In the genomic region with DNA sequence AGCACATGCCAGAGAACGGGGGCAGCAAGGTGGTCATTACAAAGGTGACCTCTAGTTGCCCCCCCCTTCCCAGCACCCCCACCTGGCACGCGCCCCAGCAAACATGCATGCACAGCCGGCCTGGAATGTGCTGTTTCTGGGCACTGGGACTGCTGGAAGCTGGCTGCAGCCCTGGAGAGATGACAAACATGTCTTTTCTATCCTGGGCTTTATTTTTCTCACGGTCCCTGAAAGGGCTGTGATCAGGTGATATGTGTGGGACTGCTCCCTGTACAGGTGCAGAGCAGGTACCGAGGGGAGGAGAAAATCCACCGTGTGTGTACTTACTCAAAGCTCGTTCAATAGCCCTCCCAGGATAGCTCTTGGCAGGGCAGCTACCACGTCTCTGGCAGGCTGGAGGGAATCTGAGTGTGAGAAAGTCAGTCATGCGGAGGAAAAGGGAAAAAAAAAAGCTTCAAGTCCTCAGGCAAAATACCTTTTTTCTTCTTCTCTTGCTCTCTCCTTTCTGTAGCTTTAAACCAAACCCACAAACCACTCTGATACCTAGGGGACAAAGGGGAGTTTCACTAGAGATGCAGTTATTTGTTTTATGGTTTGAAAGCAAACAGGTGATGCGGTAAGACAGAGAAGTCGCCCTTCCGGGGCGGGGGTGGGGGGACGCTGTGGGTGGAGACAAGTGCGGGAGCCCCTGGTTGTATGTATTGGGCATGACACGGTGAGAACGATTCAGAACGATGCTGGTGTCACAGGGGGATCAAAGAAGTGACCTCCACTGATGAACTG, we compare ENCODE assay signal across 8 cellular contexts.
DNase-seq lines count a peak whose midpoint lies in the region; ATAC-seq and FAIRE-seq lines count a peak whose summit lies in the region.

No MANE protein-coding gene starts in this region.

- H3K27me3 ChIP-seq in BLaER1, result peaks cover 64% of the 10 kb centered on the region

- DNase-seq in NCI-H226 (peak; percentile 19), glomerular visceral epithelial cell (ENCODE audit: extremely low spot score) (peak; percentile 61), iPS-NIHi7 (ENCODE audit: extremely low spot score) (no peak), HTR-8/SVneo (ENCODE audit: insufficient read length, low spot score) (no peak)
- no peak for DNase-seq in activated effector memory CD4-positive, alpha-beta T cell treated with Interleukin-2 at 50 U/mL for 16 hours

- ATAC-seq in GM18868 (IDR thresholded peaks at IDR 0.05; ENCODE audit: unreplicated experiment), result peak; percentile 55
- peak; percentile 54 for ATAC-seq in HG03060 (IDR thresholded peaks at IDR 0.05; ENCODE audit: low read depth, unreplicated experiment)

- no peak overlapping the region for H3K27ac ChIP-seq in BLaER1

- no peak overlapping the region for H3K4me3 ChIP-seq in BLaER1

- peaks cover 59% of the 10 kb centered on the region for H4K20me1 ChIP-seq in BLaER1

- peaks cover 33% of the 10 kb centered on the region for H3K4me1 ChIP-seq in BLaER1

- no peaks in the 10 kb centered on the region for H3K9me3 ChIP-seq in BLaER1

- no peaks in the 10 kb centered on the region for H3K36me3 ChIP-seq in BLaER1

- FAIRE-seq in HTR-8/SVneo (lab: Jason Lieb, UNC), result no peak

- H3K4me2 ChIP-seq in BLaER1, result peak overlapping the region; percentile 45; the same call in 1 of the 2 replicates

- H3K9ac ChIP-seq in BLaER1, result no peak overlapping the region

Comparison
In these comparisons a context has a peak if more than half of its experiments do, and no peak if none do; other contexts are left out.
1. DNase-seq: peak in NCI-H226 (single experiment) and glomerular visceral epithelial cell (single experiment); none in activated effector memory CD4-positive, alpha-beta T cell treated with Interleukin-2 at 50 U/mL for 16 hours (single experiment), iPS-NIHi7 (single experiment) and HTR-8/SVneo (single experiment).